In genomic region chr21:28283652-28284490, GRCh38 we compare ENCODE assay signal across 12 cellular contexts.
DNase-seq lines count a peak whose midpoint lies in the region; ATAC-seq and TF ChIP-seq lines count a peak whose summit lies in the region.
"Had no signal": no experiment of that assay in that cellular context is flagged by ENCODE, and none has a peak within 500 bp of the region (broad histone marks: within the 10 kb centered on the region; RNA-seq: fewer than 3 reads in every experiment).

No MANE protein-coding gene starts in this region.

- no peaks in the 10 kb centered on the region for H3K27me3 Mint-ChIP-seq in nephron (ENCODE audit: low read depth)
- H3K27me3 Mint-ChIP-seq in activated T-helper 17 cell treated with anti-CD3 and anti-CD28 coated beads, Interleukin-2, amount 50 U/mL, for 72 hours, result no peaks in the 10 kb centered on the region
- H3K27me3 Mint-ChIP-seq: activated naive CD8-positive, alpha-beta T cell treated with anti-CD3 and anti-CD28 coated beads, Interleukin-2, amount 10 ng/mL, durations not matched to agents 7 days and 5 days had no signal

- no peaks in the 10 kb centered on the region for H3K36me3 Mint-ChIP-seq in nephron (ENCODE audit: low read depth)
- no peaks in the 10 kb centered on the region for H3K36me3 Mint-ChIP-seq in activated T-helper 17 cell treated with anti-CD3 and anti-CD28 coated beads, Interleukin-2, amount 50 U/mL, for 72 hours (ENCODE audit: low read depth)
- H3K36me3 Mint-ChIP-seq: activated naive CD8-positive, alpha-beta T cell treated with anti-CD3 and anti-CD28 coated beads, Interleukin-2, amount 10 ng/mL, durations not matched to agents 7 days and 5 days; CD8-positive, alpha-beta T cell had no signal

- H3K27ac Mint-ChIP-seq in nephron, result peak overlapping the region; percentile 83 to 96 (median 96)
- H3K27ac Mint-ChIP-seq in activated T-helper 17 cell treated with anti-CD3 and anti-CD28 coated beads, Interleukin-2, amount 50 U/mL, for 72 hours, result no peak overlapping the region
- H3K27ac Mint-ChIP-seq: activated naive CD8-positive, alpha-beta T cell treated with anti-CD3 and anti-CD28 coated beads, Interleukin-2, amount 10 ng/mL, durations not matched to agents 7 days and 5 days; CD8-positive, alpha-beta T cell; WTC11 had no signal

- no peak for ATAC-seq in activated T-helper 17 cell treated with anti-CD3 and anti-CD28 coated beads, Interleukin-2, amount 50 U/mL, for 72 hours (replicated peaks)
- ATAC-seq: CD8-positive, alpha-beta T cell; WTC11 had no signal

- peaks cover 24% of the 10 kb centered on the region for H3K4me1 Mint-ChIP-seq in nephron
- H3K4me1 Mint-ChIP-seq in activated T-helper 17 cell treated with anti-CD3 and anti-CD28 coated beads, Interleukin-2, amount 50 U/mL, for 72 hours, result no peaks in the 10 kb centered on the region
- H3K4me1 Mint-ChIP-seq: activated naive CD8-positive, alpha-beta T cell treated with anti-CD3 and anti-CD28 coated beads, Interleukin-2, amount 10 ng/mL, durations not matched to agents 7 days and 5 days had no signal

- TF ChIP-seq CTCF in fibroblast of pulmonary artery (IDR thresholded peaks at IDR 0.05; ENCODE audit: low read length, missing control alignments), result no peak
- no peak for TF ChIP-seq CTCF in nephron (IDR thresholded peaks at IDR 0.05; ENCODE audit: unreplicated experiment in 3 of 3)

- H3K9me3 Mint-ChIP-seq in nephron, result peaks cover 38% of the 10 kb centered on the region
- H3K9me3 Mint-ChIP-seq in activated T-helper 17 cell treated with anti-CD3 and anti-CD28 coated beads, Interleukin-2, amount 50 U/mL, for 72 hours, result peaks cover 7% of the 10 kb centered on the region

- H3K4me3 Mint-ChIP-seq in nephron, result no peak overlapping the region
- no peak overlapping the region for H3K4me3 Mint-ChIP-seq in activated T-helper 17 cell treated with anti-CD3 and anti-CD28 coated beads, Interleukin-2, amount 50 U/mL, for 72 hours
- H3K4me3 Mint-ChIP-seq: activated naive CD8-positive, alpha-beta T cell treated with anti-CD3 and anti-CD28 coated beads, Interleukin-2, amount 10 ng/mL, durations not matched to agents 7 days and 5 days; CD8-positive, alpha-beta T cell; WTC11 had no signal

- DNase-seq in AG20443 (ENCODE audit: low spot score) (peak; percentile 54), NCI-H446 treated with DMSO at 0.1 percent for 48 hours (lab: John Stamatoyannopoulos, UW) (peak; percentile 73), fibroblast of pulmonary artery (ENCODE audit: low read depth) (peak; percentile 98), NCI-H1436 (lab: John Stamatoyannopoulos, UW) (no peak), activated T-cell treated with anti-CD3 and anti-CD28 coated beads for 4 hours (no peak)
- DNase-seq in stimulated activated CD4-positive, alpha-beta T cell treated with anti-CD3 and anti-CD28 coated beads, Interleukin-15, amount 100 ng/mL, for 24 hours, result no peak
- DNase-seq: activated naive CD8-positive, alpha-beta T cell treated with anti-CD3 and anti-CD28 coated beads, Interleukin-2, amount 10 ng/mL, durations not matched to agents 7 days and 5 days; CD8-positive, alpha-beta T cell; sigmoid colon had no signal

- H3K4me3 ChIP-seq in fibroblast of pulmonary artery (replicated peaks; ENCODE audit: low read depth, low read length), result no peak overlapping the region
- H3K4me3 ChIP-seq: sigmoid colon had no signal

Comparison
In these comparisons a context has a peak if more than half of its experiments do, and no peak if none do; other contexts are left out.
1. DNase-seq: peak in AG20443 (single experiment), NCI-H446 treated with DMSO at 0.1 percent for 48 hours (single experiment) and fibroblast of pulmonary artery (single experiment); none in NCI-H1436 (single experiment), activated T-cell treated with anti-CD3 and anti-CD28 coated beads for 4 hours (single experiment) and stimulated activated CD4-positive, alpha-beta T cell treated with anti-CD3 and anti-CD28 coated beads, Interleukin-15, amount 100 ng/mL, for 24 hours (single experiment).